ENCODE assay signal across 18 cellular contexts in genomic region chr6:160133441-160134336, GRCh38. TPM values are rescaled to one million over a fixed set of nuclear protein-coding genes. Genes with fewer than 3 reads are reported as not detected.
A peak's percentile ranks its signal among the peaks of the same experiment; 100 is the strongest.
DNase-seq lines count a peak whose midpoint lies in the region; ATAC-seq, FAIRE-seq and TF ChIP-seq lines count a peak whose summit lies in the region.
"Had no signal": no experiment of that assay in that cellular context is flagged by ENCODE, and none has a peak within 500 bp of the region (broad histone marks: within the 10 kb centered on the region; RNA-seq: fewer than 3 reads in every experiment).

No MANE protein-coding gene starts in this region.

- no peaks in the 10 kb centered on the region for H3K79me2 ChIP-seq in H1 (ENCODE audit: control insufficient read depth in 1 of 2, insufficient read depth in 2 of 2, low read length in 2 of 2)

- H3K4me3 Mint-ChIP-seq in activated naive CD4-positive, alpha-beta T cell treated with anti-CD3 and anti-CD28 coated beads for 36 hours = no peak overlapping the region
- H3K4me3 Mint-ChIP-seq in stimulated activated effector memory CD8-positive, alpha-beta T cell treated with anti-CD3 and anti-CD28 coated beads, Interleukin-12 subunit alpha, Interleukin-12 subunit beta, amount 100 ng/mL, for 72 hours = no peak overlapping the region

- no peak overlapping the region for H3K23ac ChIP-seq in H1 (ENCODE audit: insufficient read length)

- no peak for DNase-seq in activated naive CD4-positive, alpha-beta T cell treated with anti-CD3 and anti-CD28 coated beads for 36 hours
- DNase-seq in activated naive CD4-positive, alpha-beta T cell treated with anti-CD3 and anti-CD28 coated beads, Interleukin-2, amount 50 U/mL, for 16 hours = no peak
- DNase-seq in H7 (peak; percentile 68), H1 (ENCODE audit: low read depth in 1 of 2, low spot score in 2 of 2) (no peak), esophagus muscularis mucosa (ENCODE audit: extremely low spot score) (no peak), cerebellar nuclear complex (lab: John Stamatoyannopoulos, UW) (no peak), amniotic stem cell (lab: John Stamatoyannopoulos, UW) (no peak)
- no peak for DNase-seq in stimulated activated effector memory CD8-positive, alpha-beta T cell treated with anti-CD3 and anti-CD28 coated beads, Interleukin-12 subunit alpha, Interleukin-12 subunit beta, amount 100 ng/mL, for 72 hours (ENCODE audit: low spot score in 2 of 2)
- DNase-seq: AML-193; DMS53; KG1; NCI-H1092; NCI-H1694; NCI-H345; NCI-H526 treated with DMSO at 0.1 percent for 48 hours; NK-92 treated with Interleukin-12 subunit alpha and Interleukin-12 subunit beta, amount 100 ng/mL, for 24 hours had no signal

- H3K18ac ChIP-seq in H1 (ENCODE audit: extremely low read depth, low read length) = no peak overlapping the region

- H3K27ac Mint-ChIP-seq in activated naive CD4-positive, alpha-beta T cell treated with anti-CD3 and anti-CD28 coated beads for 36 hours = peak overlapping the region; percentile 38
- peak overlapping the region; percentile 20 for H3K27ac Mint-ChIP-seq in stimulated activated effector memory CD8-positive, alpha-beta T cell treated with anti-CD3 and anti-CD28 coated beads, Interleukin-12 subunit alpha, Interleukin-12 subunit beta, amount 100 ng/mL, for 72 hours

- H2BK20ac ChIP-seq in H1 (ENCODE audit: low read length) = no peak overlapping the region

- H2BK120ac ChIP-seq in H1 (replicated peaks; ENCODE audit: low read depth, low read length) = no peak overlapping the region

- 83% methylated on average over 28 of the region's 47 CpGs; no CpG with 5 or more reads in 1 of the 2 experiments for WGBS in H1 (ENCODE audit: extremely low coverage in 1 of 2, insufficient coverage in 1 of 2, insufficient read length in 1 of 2, insufficient replicate concordance in 2 of 2, low coverage in 1 of 2, low lambda C conversion rate in 2 of 2, missing lambda C conversion rate in 1 of 2), 2 experiments
- 88% methylated on average over 33 of the region's 47 CpGs for WGBS in esophagus muscularis mucosa

- H3K14ac ChIP-seq in H1 (ENCODE audit: insufficient read length) = no peak overlapping the region

- no peak overlapping the region for H3K56ac ChIP-seq in H1 (replicated peaks; ENCODE audit: insufficient read length, low read depth, low read length)

- ATAC-seq in stimulated activated effector memory CD8-positive, alpha-beta T cell treated with anti-CD3 and anti-CD28 coated beads, Interleukin-12 subunit alpha, Interleukin-12 subunit beta, amount 100 ng/mL, for 72 hours = no peak

- H3K27me3 Mint-ChIP-seq in activated naive CD4-positive, alpha-beta T cell treated with anti-CD3 and anti-CD28 coated beads for 36 hours (ENCODE audit: low read depth) = no peaks in the 10 kb centered on the region

- H3K4me1 ChIP-seq in H1 (replicated peaks in 1 of 4; ENCODE audit: control insufficient read depth in 3 of 4, insufficient read depth in 4 of 4, low read length in 3 of 4) (peaks cover 7 to 31% (median 13%) of the 10 kb centered on the region in 4 experiments), esophagus muscularis mucosa (peaks cover 4 to 8% (median 5%) of the 10 kb centered on the region in 4 donors)

- no peak overlapping the region; the same call in 1 of the 2 replicates for H4K8ac ChIP-seq in H1 (ENCODE audit: extremely low read depth, insufficient read depth, low read length)

- no peak for TF ChIP-seq EP300 in H1 (IDR thresholded peaks at IDR 0.05; ENCODE audit: borderline replicate concordance in 1 of 2, low read depth in 2 of 2, low read length in 2 of 2)
- TF ChIP-seq EP300 in esophagus muscularis mucosa (IDR thresholded peaks at IDR 0.05) = no peak

- FAIRE-seq in H1 (lab: Jason Lieb, UNC) = no peak
- FAIRE-seq: HTR-8/SVneo had no signal

- no peak overlapping the region for H2AFZ ChIP-seq in H1 (ENCODE audit: low read length)

- H3K23me2 ChIP-seq in H1 (ENCODE audit: low read depth, low read length) = no peaks in the 10 kb centered on the region

- H3K4ac ChIP-seq in H1 (replicated peaks; ENCODE audit: insufficient read length, low read depth, low read length) = no peak overlapping the region

- TF ChIP-seq CTCF in H1 (IDR thresholded peaks at IDR 0.05; ENCODE audit: control extremely low read depth in 1 of 3, insufficient read depth in 1 of 3, low read depth in 1 of 3, low read length in 3 of 3) (no peak), esophagus muscularis mucosa (IDR thresholded peaks at IDR 0.05) (no peak)

- CTCF ChIA-PET in activated naive CD4-positive, alpha-beta T cell treated with anti-CD3 and anti-CD28 coated beads for 36 hours (lab: Charles Lee) = interaction anchor here (0.6 kb wide), 1 partner anchor 299 kb away, joined by 3 read pairs; no protein-coding TSS in a partner anchor
- CTCF ChIA-PET in H1 (lab: Charles Lee; ENCODE audit: partially characterized antibody) = interaction anchor here (0.7 to 2.0 kb wide), 6 partner anchors 17 to 322 kb away, joined by 3 to 6 read pairs (median 5); no protein-coding TSS in a partner anchor

- H3K27me3 ChIP-seq in H7 (ENCODE audit: control insufficient read depth, insufficient read depth, low read length) (peaks cover 24% of the 10 kb centered on the region), H1 (replicated peaks in 1 of 4; ENCODE audit: control insufficient read depth in 3 of 4, extremely low read depth in 1 of 4, insufficient read depth in 3 of 4, low read length in 3 of 4) (no peaks in the 10 kb centered on the region; a peak in 1 of 7 replicates), esophagus muscularis mucosa (no peaks in the 10 kb centered on the region)

- H3K9me3 Mint-ChIP-seq in activated naive CD4-positive, alpha-beta T cell treated with anti-CD3 and anti-CD28 coated beads for 36 hours = no peaks in the 10 kb centered on the region
- H3K9me3 Mint-ChIP-seq in stimulated activated effector memory CD8-positive, alpha-beta T cell treated with anti-CD3 and anti-CD28 coated beads, Interleukin-12 subunit alpha, Interleukin-12 subunit beta, amount 100 ng/mL, for 72 hours = no peaks in the 10 kb centered on the region

- H3K4me2 ChIP-seq in H1 (ENCODE audit: insufficient read depth in 1 of 2, low read depth in 2 of 2, low read length in 2 of 2) = peak overlapping the region in 1 of 2 experiments; percentile 4; a peak in 1 of 4 replicates

- H3K36me3 ChIP-seq in H7 (replicated peaks; ENCODE audit: control insufficient read depth, insufficient read depth, low read length) (no peaks in the 10 kb centered on the region), H1 (ENCODE audit: control insufficient read depth in 2 of 4, insufficient read depth in 4 of 4, low read length in 3 of 4) (no peaks in the 10 kb centered on the region), esophagus muscularis mucosa (no peaks in the 10 kb centered on the region)

- TF ChIP-seq RAD21 in H1 (IDR thresholded peaks at IDR 0.05 in 1 of 2, conservative IDR thresholded peaks at IDR 0.05 in 1 of 2; ENCODE audit: low read depth in 2 of 2, low read length in 2 of 2) = no peak

- no peak overlapping the region for H3K4me3 ChIP-seq in H7 (ENCODE audit: insufficient read depth, low read depth, low read length)
- H3K4me3 ChIP-seq in H1 (ENCODE audit: extremely low read depth in 1 of 4, insufficient read depth in 2 of 4, low read depth in 3 of 4, low read length in 4 of 4) = 0 out of 8 replicates have a peak overlapping the region, but pooled peaks of 1 of the 4 experiments have one; percentile 8
- no peak overlapping the region for H3K4me3 ChIP-seq in esophagus muscularis mucosa

- no peaks in the 10 kb centered on the region for H3K36me3 Mint-ChIP-seq in activated naive CD4-positive, alpha-beta T cell treated with anti-CD3 and anti-CD28 coated beads for 36 hours (ENCODE audit: low read depth)
- no peaks in the 10 kb centered on the region for H3K36me3 Mint-ChIP-seq in stimulated activated effector memory CD8-positive, alpha-beta T cell treated with anti-CD3 and anti-CD28 coated beads, Interleukin-12 subunit alpha, Interleukin-12 subunit beta, amount 100 ng/mL, for 72 hours

- no peak overlapping the region for H4K5ac ChIP-seq in H1 (ENCODE audit: insufficient read length, low read depth, low read length)

- no peak overlapping the region for H3K27ac ChIP-seq in H1 (ENCODE audit: low read depth, low read length)
- H3K27ac ChIP-seq in esophagus muscularis mucosa (replicated peaks in 1 of 4) = no peak overlapping the region
- H3K27ac ChIP-seq: RWPE1 had no signal

- 0 out of 2 replicates have a peak overlapping the region, but pooled peaks have one; percentile 68 for H2BK12ac ChIP-seq in H1 (ENCODE audit: low read depth, low read length)

- H3K9me3 ChIP-seq in H1 (ENCODE audit: insufficient read depth in 2 of 2, low read depth in 1 of 2, low read length in 1 of 2) (no peaks in the 10 kb centered on the region), esophagus muscularis mucosa (no peaks in the 10 kb centered on the region)

- no peaks in the 10 kb centered on the region for H3K79me1 ChIP-seq in H1 (ENCODE audit: low read depth, low read length)

- H4K91ac ChIP-seq in H1 (replicated peaks; ENCODE audit: insufficient read length, low read length) = peak overlapping the region; percentile 22

- H4K20me1 ChIP-seq in H1 (replicated peaks in 1 of 2; ENCODE audit: control insufficient read depth in 1 of 2, insufficient read depth in 2 of 2, low read length in 2 of 2) = no peaks in the 10 kb centered on the region

- no peak overlapping the region for H3K9ac ChIP-seq in H1 (replicated peaks in 1 of 4; ENCODE audit: extremely low read depth in 1 of 4, low read depth in 3 of 4, low read length in 3 of 4)

- H2BK5ac ChIP-seq in H1 (ENCODE audit: low read depth, low read length) = no peak overlapping the region

- peaks cover 11% of the 10 kb centered on the region for H3K4me1 Mint-ChIP-seq in activated naive CD4-positive, alpha-beta T cell treated with anti-CD3 and anti-CD28 coated beads for 36 hours (ENCODE audit: low read depth)
- peaks cover 27% of the 10 kb centered on the region for H3K4me1 Mint-ChIP-seq in stimulated activated effector memory CD8-positive, alpha-beta T cell treated with anti-CD3 and anti-CD28 coated beads, Interleukin-12 subunit alpha, Interleukin-12 subunit beta, amount 100 ng/mL, for 72 hours

- TF ChIP-seq POLR2A in H1 (IDR thresholded peaks at IDR 0.05; ENCODE audit: control extremely low read depth in 1 of 2, low read depth in 2 of 2, low read length in 2 of 2) = no peak
- TF ChIP-seq POLR2A in esophagus muscularis mucosa (IDR thresholded peaks at IDR 0.05; ENCODE audit: low read depth) = no peak

- intact Hi-C loops in activated naive CD4-positive, alpha-beta T cell treated with anti-CD3 and anti-CD28 coated beads for 36 hours (cut with micrococcal nuclease) = no loop called here
- intact Hi-C loops in esophagus muscularis mucosa (cut with DNase I) = no loop called here

- no peak overlapping the region for H2AK5ac ChIP-seq in H1 (ENCODE audit: low read depth, low read length)

- no peak overlapping the region for H2BK15ac ChIP-seq in H1 (ENCODE audit: low read length)

- POLR2A ChIA-PET in H1 (lab: Charles Lee; ENCODE audit: partially characterized antibody) = no interaction called here

RNA-seq across cellular contexts. Expression of gene SLC22A1, which starts 12.1 kb away (rescaled TPM):
- total RNA-seq in activated naive CD4-positive, alpha-beta T cell treated with anti-CD3 and anti-CD28 coated beads for 36 hours = not detected
- total RNA-seq in H7 (2014; rRNA removed; shearing (Covaris generic)) = 5.5 and 7.3 TPM in 2 replicates
- 0.45 and 0.98 TPM in 2 replicates for total RNA-seq in H1 (2021; fragmentation: NEBNext Ultra II Directional; extraction: Animal tissue kit (Norgen Biotek cat#: 25700))
- polyA plus RNA-seq in H1 (2011; rRNA removed) = 0.12 and 0.16 TPM in 2 replicates
- polyA plus RNA-seq in H1 (2011; cell fraction: cytosol; rRNA removed) = 0.30 TPM
- 0.74 TPM for polyA plus RNA-seq in H1 (2011; cell fraction: nucleus; rRNA removed)
- polyA plus RNA-seq in H1 (2012, experiment 1 of 2) = 0.15 to 1.3 TPM (median 0.21 TPM) in 4 replicates
- not detected for polyA plus RNA-seq in H1 (2012, experiment 2 of 2)
- polyA plus RNA-seq in H1 (2013, experiment 1 of 2) = 0.69 TPM
- 0.39 TPM for polyA plus RNA-seq in H1 (2013, experiment 2 of 2)
- 0.73 TPM in 1 of 2 replicates, not detected in the other for polyA minus RNA-seq in H1 (2011; rRNA and poly(A)+ RNA removed)
- not detected for polyA minus RNA-seq in H1 (2011; cell fraction: cytosol; rRNA and poly(A)+ RNA removed)
- 1.5 TPM for polyA minus RNA-seq in H1 (2011; cell fraction: nucleus; rRNA and poly(A)+ RNA removed)
- under 1 TPM in 3 of 4 donors, not detected in 1; 0.26 to 0.52 (median 0.33) TPM for total RNA-seq in esophagus muscularis mucosa
